In genomic region chr1:86704456-86704971, GRCh38 we compare ENCODE assay signal across 8 cellular contexts. TPM values are rescaled to one million over a fixed set of nuclear protein-coding genes. Genes with fewer than 3 reads are reported as not detected.
DNase-seq lines count a peak whose midpoint lies in the region; ATAC-seq, FAIRE-seq and TF ChIP-seq lines count a peak whose summit lies in the region.

Gene SH3GLB1 (plus strand): TSS chr1:86704576. CDS start chr1:86704900, 324 bp downstream.

- H3K4me3 ChIP-seq in NT2/D1 (ENCODE audit: insufficient read length, low read depth) (peak within 1 kb of the TSS; percentile 88), endocrine pancreas (ENCODE audit: control insufficient read depth, insufficient read depth, low read length) (peak within 1 kb of the TSS; percentile 98)

- CTCF ChIA-PET in activated CD8-positive, alpha-beta memory T cell treated with anti-CD3 and anti-CD28 coated beads, Interleukin-2, amount 10 ng/mL, durations not matched to agents 7 days and 5 days (lab: Charles Lee): interaction anchor here (0.6 to 6.5 kb wide), 38 partner anchors 8 to 379 kb away, joined by 3 to 89 read pairs (median 4); partner anchors contain the start of genes HS2ST1, ODF2L and SELENOF

- no peaks in the 10 kb centered on the region for H3K9me3 Mint-ChIP-seq in activated CD8-positive, alpha-beta memory T cell treated with anti-CD3 and anti-CD28 coated beads, Interleukin-2, amount 10 ng/mL, durations not matched to agents 7 days and 5 days (ENCODE audit: low read depth)

- peak within 1 kb of the TSS; percentile 96 for H3K27ac Mint-ChIP-seq in activated CD8-positive, alpha-beta memory T cell treated with anti-CD3 and anti-CD28 coated beads, Interleukin-2, amount 10 ng/mL, durations not matched to agents 7 days and 5 days

- H3K4me1 ChIP-seq in NT2/D1 (ENCODE audit: insufficient read depth, insufficient read length): no peaks in the 10 kb centered on the region
- peaks cover 20% of the 10 kb centered on the region for H3K4me1 ChIP-seq in endocrine pancreas (ENCODE audit: control insufficient read depth, insufficient read depth, low read length)

- peak within 1 kb of the TSS; percentile 86 for H3K9ac ChIP-seq in NT2/D1 (ENCODE audit: insufficient read length, low read depth)
- H3K9ac ChIP-seq in endocrine pancreas (ENCODE audit: control insufficient read depth, insufficient read depth, low read length): peak within 1 kb of the TSS; percentile 97

- H3K9me3 ChIP-seq in NT2/D1 (ENCODE audit: insufficient read depth, low read length): no peaks in the 10 kb centered on the region
- H3K9me3 ChIP-seq in endocrine pancreas (ENCODE audit: control insufficient read depth, low read length): no peaks in the 10 kb centered on the region

- peaks cover 40% of the 10 kb centered on the region for H3K4me1 Mint-ChIP-seq in activated CD8-positive, alpha-beta memory T cell treated with anti-CD3 and anti-CD28 coated beads, Interleukin-2, amount 10 ng/mL, durations not matched to agents 7 days and 5 days

- no peak for FAIRE-seq in D721Med (lab: Jason Lieb, UNC)

- ATAC-seq in GM21390 (IDR thresholded peaks at IDR 0.05; ENCODE audit: unreplicated experiment): peak; percentile 83
- peak; percentile 92 for ATAC-seq in activated CD8-positive, alpha-beta memory T cell treated with anti-CD3 and anti-CD28 coated beads, Interleukin-2, amount 10 ng/mL, durations not matched to agents 7 days and 5 days

- DNase-seq in D721Med (ENCODE audit: insufficient read length, low spot score): peak; percentile 52
- DNase-seq in HUDEP-2 (lab: John Stamatoyannopoulos, UW; ENCODE audit: unreplicated experiment in 76 of 76): peak in 74 of 76 experiments; percentile 9 to 94 (median 86)
- peak; percentile 79 for DNase-seq in NT2/D1 (ENCODE audit: low read depth, low spot score)
- DNase-seq in activated CD8-positive, alpha-beta memory T cell treated with anti-CD3 and anti-CD28 coated beads, Interleukin-2, amount 10 ng/mL, durations not matched to agents 7 days and 5 days: peak; percentile 92
- peak; percentile 99 for DNase-seq in mesenteric fat pad (ENCODE audit: low spot score)
- DNase-seq in stimulated activated CD8-positive, alpha-beta memory T cell treated with anti-CD3 and anti-CD28 coated beads, Interleukin-15, amount 100 ng/mL, for 24 hours (ENCODE audit: low read depth): peak; percentile 92

- peaks cover 13% of the 10 kb centered on the region for H3K36me3 Mint-ChIP-seq in activated CD8-positive, alpha-beta memory T cell treated with anti-CD3 and anti-CD28 coated beads, Interleukin-2, amount 10 ng/mL, durations not matched to agents 7 days and 5 days

- H3K36me3 ChIP-seq in NT2/D1 (ENCODE audit: insufficient read depth, insufficient read length, low read length): peaks cover 8% of the 10 kb centered on the region
- H3K36me3 ChIP-seq in endocrine pancreas (ENCODE audit: control insufficient read depth, insufficient read depth, low read length): no peaks in the 10 kb centered on the region

- H3K4me3 Mint-ChIP-seq in activated CD8-positive, alpha-beta memory T cell treated with anti-CD3 and anti-CD28 coated beads, Interleukin-2, amount 10 ng/mL, durations not matched to agents 7 days and 5 days: peak within 1 kb of the TSS; percentile 97

- peaks cover 17% of the 10 kb centered on the region for H3K27me3 ChIP-seq in NT2/D1 (ENCODE audit: insufficient read depth, insufficient read length)
- H3K27me3 ChIP-seq in endocrine pancreas (ENCODE audit: control insufficient read depth, insufficient read depth, low read length): no peaks in the 10 kb centered on the region

- TF ChIP-seq CTCF in D721Med (IDR thresholded peaks at IDR 0.05; ENCODE audit: insufficient read depth, missing control alignments): peak; percentile 58

- H3K27me3 Mint-ChIP-seq in activated CD8-positive, alpha-beta memory T cell treated with anti-CD3 and anti-CD28 coated beads, Interleukin-2, amount 10 ng/mL, durations not matched to agents 7 days and 5 days: no peaks in the 10 kb centered on the region

RNA-seq across cellular contexts. Expression of gene SH3GLB1, which starts in this region (rescaled TPM):
- 10 to 100 TPM; 62.1 to 68.6 TPM for total RNA-seq in activated CD8-positive, alpha-beta memory T cell treated with anti-CD3 and anti-CD28 coated beads, Interleukin-2, amount 10 ng/mL, durations not matched to agents 7 days and 5 days
- 228 TPM for total RNA-seq in mesenteric fat pad

Comparison
In these comparisons a context has a peak if more than half of its experiments do, and no peak if none do; other contexts are left out.
1. Peak in every context shown above with its lines: DNase-seq, ATAC-seq and H3K4me3 ChIP-seq.